In genomic region chr2:159867557-159868330, GRCh38 we compare ENCODE assay signal across 17 cellular contexts. TPM values are rescaled to one million over a fixed set of nuclear protein-coding genes. Genes with fewer than 3 reads are reported as not detected.
"Had no signal": no experiment of that assay in that cellular context is flagged by ENCODE, and none has a peak within 500 bp of the region (broad histone marks: within the 10 kb centered on the region; RNA-seq: fewer than 3 reads in every experiment).

No MANE protein-coding gene starts in this region.

- H3K27me3 ChIP-seq: cardiac muscle cell, colonic mucosa, heart left ventricle, right lobe of liver, suprapubic skin, upper lobe of left lung had no signal

- H3K9me3 ChIP-seq: colonic mucosa, heart left ventricle, psoas muscle, right lobe of liver, suprapubic skin, upper lobe of left lung had no signal

- FAIRE-seq: frontal cortex had no signal

- H3K4me3 ChIP-seq: cardiac muscle cell, colonic mucosa, heart left ventricle, lung, psoas muscle, right lobe of liver, suprapubic skin, upper lobe of left lung had no signal

- H3K27ac ChIP-seq: cardiac muscle cell, colonic mucosa, heart left ventricle, psoas muscle, right lobe of liver, suprapubic skin, upper lobe of left lung had no signal

- H3K36me3 ChIP-seq: cardiac muscle cell, colonic mucosa, right lobe of liver, upper lobe of left lung had no signal

- DNase-seq: activated CD4-positive, alpha-beta memory T cell treated with anti-CD3 and anti-CD28 coated beads, Interleukin-2, amount 10 ng/mL, durations not matched to agents 7 days and 5 days; activated CD8-positive, alpha-beta memory T cell treated with anti-CD3 and anti-CD28 coated beads, Interleukin-2, amount 50 U/mL, for 4 hours; activated naive CD4-positive, alpha-beta T cell treated with anti-CD3 and anti-CD28 coated beads for 36 hours; colonic mucosa; heart left ventricle; left colon; naive thymus-derived CD4-positive, alpha-beta T cell; occipital lobe; psoas muscle; right lobe of liver; stimulated activated CD4-positive, alpha-beta T cell treated with anti-CD3 and anti-CD28 coated beads, Interleukin-12 subunit alpha, Interleukin-12 subunit beta, amount 100 ng/mL, for 4 hours; stimulated activated naive CD8-positive, alpha-beta T cell treated with anti-CD3 and anti-CD28 coated beads, Interleukin-15, Interleukin-2, amounts not matched to agents 100 U/mL and 50 U/mL, for 24 hours; upper lobe of left lung had no signal

RNA-seq across cellular contexts. Expression of gene LY75, which starts 36.8 kb away (rescaled TPM):
- polyA plus RNA-seq: cardiac muscle cell had no signal
